14 cellular contexts compared by ENCODE assay signal in genomic region chr1:87077959-87078673, GRCh38.
A peak's percentile ranks its signal among the peaks of the same experiment; 100 is the strongest.
DNase-seq lines count a peak whose midpoint lies in the region; ATAC-seq and TF ChIP-seq lines count a peak whose summit lies in the region.
"Had no signal": no experiment of that assay in that cellular context is flagged by ENCODE, and none has a peak within 500 bp of the region (broad histone marks: within the 10 kb centered on the region; RNA-seq: fewer than 3 reads in every experiment).

No MANE protein-coding gene starts in this region.

- CTCF ChIA-PET in activated CD4-positive, alpha-beta memory T cell treated with anti-CD3 and anti-CD28 coated beads, Interleukin-2, amount 10 ng/mL, durations not matched to agents 7 days and 5 days (lab: Charles Lee): no interaction called here

- 76% methylated on average over 2 of the region's 2 CpGs for WGBS in prostate gland

- no peaks in the 10 kb centered on the region for H3K36me3 Mint-ChIP-seq in activated CD4-positive, alpha-beta memory T cell treated with anti-CD3 and anti-CD28 coated beads, Interleukin-2, amount 10 ng/mL, durations not matched to agents 7 days and 5 days (ENCODE audit: low read depth)
- H3K36me3 Mint-ChIP-seq in chondrocyte (ENCODE audit: low read depth): no peaks in the 10 kb centered on the region
- H3K36me3 Mint-ChIP-seq in immature natural killer cell: peaks cover 0 to 8% (median 5%) of the 10 kb centered on the region in 3 donors

- no peaks in the 10 kb centered on the region for H3K27me3 Mint-ChIP-seq in activated CD4-positive, alpha-beta memory T cell treated with anti-CD3 and anti-CD28 coated beads, Interleukin-2, amount 10 ng/mL, durations not matched to agents 7 days and 5 days
- H3K27me3 Mint-ChIP-seq in chondrocyte (ENCODE audit: low read depth) (no peaks in the 10 kb centered on the region), immature natural killer cell (ENCODE audit: low read depth in 3 of 3) (no peaks in the 10 kb centered on the region)
- H3K27me3 Mint-ChIP-seq: naive thymus-derived CD4-positive, alpha-beta T cell; progenitor cell of endocrine pancreas had no signal

- H3K36me3 ChIP-seq in prostate gland (no peaks in the 10 kb centered on the region), lower lobe of right lung (no peaks in the 10 kb centered on the region)

- H3K4me1 Mint-ChIP-seq in activated CD4-positive, alpha-beta memory T cell treated with anti-CD3 and anti-CD28 coated beads, Interleukin-2, amount 10 ng/mL, durations not matched to agents 7 days and 5 days: peaks cover 4% of the 10 kb centered on the region
- H3K4me1 Mint-ChIP-seq in chondrocyte (ENCODE audit: low read depth) (peaks cover 22% of the 10 kb centered on the region), immature natural killer cell (no peaks in the 10 kb centered on the region)

- H3K9me3 ChIP-seq in prostate gland (no peaks in the 10 kb centered on the region), lower lobe of right lung (no peaks in the 10 kb centered on the region)

- H3K27me3 ChIP-seq in prostate gland (replicated peaks; ENCODE audit: insufficient read depth) (no peaks in the 10 kb centered on the region), lower lobe of right lung (ENCODE audit: low read depth) (no peaks in the 10 kb centered on the region)

- intact Hi-C loops in prostate gland (cut with DNase I): no loop called here
- intact Hi-C loops in lower lobe of right lung (cut with DNase I): no loop called here

- ATAC-seq in GM18867 (IDR thresholded peaks at IDR 0.05; ENCODE audit: unreplicated experiment): peak; percentile 51
- peak; percentile 60 for ATAC-seq in HG02623 (IDR thresholded peaks at IDR 0.05; ENCODE audit: unreplicated experiment)
- ATAC-seq in lower lobe of right lung: no peak
- ATAC-seq: naive thymus-derived CD4-positive, alpha-beta T cell had no signal

- H3K4me3 ChIP-seq in GM12865 (ENCODE audit: low read depth, low read length) (no peak overlapping the region), prostate gland (no peak overlapping the region), lower lobe of right lung (no peak overlapping the region)
- H3K4me3 ChIP-seq: PC-9 had no signal

- no peak for TF ChIP-seq POLR2A in prostate gland (IDR thresholded peaks at IDR 0.05)

- DNase-seq in GM12865 (ENCODE audit: low read depth) (peak; percentile 54), chondrocyte (ENCODE audit: low spot score) (no peak), prostate gland (ENCODE audit: low spot score) (no peak), lower lobe of right lung (no peak), immature natural killer cell (no peak)
- no peak for DNase-seq in activated CD4-positive, alpha-beta memory T cell treated with anti-CD3 and anti-CD28 coated beads, Interleukin-2, amount 10 ng/mL, durations not matched to agents 7 days and 5 days
- DNase-seq: DMS53; naive thymus-derived CD4-positive, alpha-beta T cell; NCI-H1417 treated with DMSO at 0.1 percent for 48 hours; PC-9 had no signal

- no peak for TF ChIP-seq CTCF in GM12865 (IDR thresholded peaks at IDR 0.05; ENCODE audit: insufficient read depth, low read depth, low read length, missing control alignments)
- TF ChIP-seq CTCF in chondrocyte (IDR thresholded peaks at IDR 0.05): no peak
- TF ChIP-seq CTCF in prostate gland (IDR thresholded peaks at IDR 0.05): no peak
- TF ChIP-seq CTCF in lower lobe of right lung (IDR thresholded peaks at IDR 0.05): no peak

- POLR2A ChIA-PET in activated CD4-positive, alpha-beta memory T cell treated with anti-CD3 and anti-CD28 coated beads, Interleukin-2, amount 10 ng/mL, durations not matched to agents 7 days and 5 days (lab: Charles Lee): no interaction called here

- H3K27ac ChIP-seq in prostate gland (no peak overlapping the region), lower lobe of right lung (no peak overlapping the region)
- H3K27ac ChIP-seq: KMS-11, PC-9 had no signal

- no peak overlapping the region for H3K4me3 Mint-ChIP-seq in activated CD4-positive, alpha-beta memory T cell treated with anti-CD3 and anti-CD28 coated beads, Interleukin-2, amount 10 ng/mL, durations not matched to agents 7 days and 5 days
- no peak overlapping the region for H3K4me3 Mint-ChIP-seq in chondrocyte (ENCODE audit: unreplicated experiment)
- no peak overlapping the region for H3K4me3 Mint-ChIP-seq in immature natural killer cell
- H3K4me3 Mint-ChIP-seq: naive thymus-derived CD4-positive, alpha-beta T cell had no signal

- H3K27ac Mint-ChIP-seq in activated CD4-positive, alpha-beta memory T cell treated with anti-CD3 and anti-CD28 coated beads, Interleukin-2, amount 10 ng/mL, durations not matched to agents 7 days and 5 days: peak overlapping the region; percentile 28
- H3K27ac Mint-ChIP-seq in chondrocyte (ENCODE audit: unreplicated experiment): no peak overlapping the region
- no peak overlapping the region for H3K27ac Mint-ChIP-seq in immature natural killer cell
- H3K27ac Mint-ChIP-seq: progenitor cell of endocrine pancreas had no signal

- H3K4me1 ChIP-seq in prostate gland (replicated peaks) (no peaks in the 10 kb centered on the region), lower lobe of right lung (no peaks in the 10 kb centered on the region)

- no peaks in the 10 kb centered on the region for H3K9me3 Mint-ChIP-seq in activated CD4-positive, alpha-beta memory T cell treated with anti-CD3 and anti-CD28 coated beads, Interleukin-2, amount 10 ng/mL, durations not matched to agents 7 days and 5 days
- no peaks in the 10 kb centered on the region for H3K9me3 Mint-ChIP-seq in chondrocyte (ENCODE audit: low read depth)
- H3K9me3 Mint-ChIP-seq in immature natural killer cell: no peaks in the 10 kb centered on the region
- H3K9me3 Mint-ChIP-seq: naive thymus-derived CD4-positive, alpha-beta T cell had no signal

Comparison
In these comparisons a context has a peak if more than half of its experiments do, and no peak if none do; other contexts are left out.
1. ATAC-seq: peak in GM18867 (single experiment) and HG02623 (single experiment); none in lower lobe of right lung (0 of 2).